Comparison of ENCODE assay signal across 1 cellular context in genomic region chr15:30992073-30992363, GRCh38.
TF ChIP-seq lines count a peak whose summit lies in the region.

No MANE protein-coding gene starts in this region.

TF ChIP-seq in GM23338, 12 proteins besides CTCF, POLR2A, EP300 and RAD21 (continued from another document):
- TF ChIP-seq REST (IDR thresholded peaks at IDR 0.05; ENCODE audit: unreplicated experiment) (no peak), STAT1 (IDR thresholded peaks at IDR 0.05; ENCODE audit: unreplicated experiment) (no peak), EZH2phosphoT487 (IDR thresholded peaks at IDR 0.05; ENCODE audit: unreplicated experiment) (no peak), POLR2AphosphoS5 (IDR thresholded peaks at IDR 0.05; ENCODE audit: low read depth) (no peak), JUNB (IDR thresholded peaks at IDR 0.05; ENCODE audit: unreplicated experiment) (no peak)
